ENCODE assay signal across 9 cellular contexts in the genomic region with DNA sequence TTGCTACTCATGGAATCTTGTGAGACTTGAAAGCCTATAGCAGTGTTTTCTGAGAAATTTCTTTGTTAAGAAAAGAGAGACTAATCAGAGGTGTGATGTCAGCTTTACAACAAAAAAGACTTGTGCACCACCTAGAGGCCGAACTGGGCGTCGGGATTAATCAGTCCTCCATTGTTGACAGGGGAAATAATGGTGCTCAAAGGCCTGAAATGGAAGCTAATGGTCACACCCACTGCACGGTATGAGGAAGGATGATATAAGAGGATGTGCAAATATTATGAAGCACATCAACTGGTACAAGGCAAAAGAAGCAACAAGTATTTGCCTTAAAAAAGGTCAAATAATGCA.
DNase-seq lines count a peak whose midpoint lies in the region; ATAC-seq and TF ChIP-seq lines count a peak whose summit lies in the region.
"Had no signal": no experiment of that assay in that cellular context is flagged by ENCODE, and none has a peak within 500 bp of the region (broad histone marks: within the 10 kb centered on the region; RNA-seq: fewer than 3 reads in every experiment).

No MANE protein-coding gene starts in this region.

- no peak overlapping the region for H3K4me3 ChIP-seq in H7 (ENCODE audit: insufficient read depth, low read depth, low read length)
- H3K4me3 ChIP-seq in OCI-LY3 (ENCODE audit: low read length): no peak overlapping the region
- no peak overlapping the region for H3K4me3 ChIP-seq in left lung

- no peak overlapping the region; the same call in 1 of the 2 replicates for H2AFZ ChIP-seq in OCI-LY3 (ENCODE audit: low read depth, low read length)

- intact Hi-C loops in left lung (cut with DNase I): no loop called here

- H3K9me3 Mint-ChIP-seq in type B pancreatic cell: peaks cover 7% of the 10 kb centered on the region

- H3K4me1 Mint-ChIP-seq in type B pancreatic cell (ENCODE audit: unreplicated experiment): peaks cover 9% of the 10 kb centered on the region

- DNase-seq in stimulated activated CD4-positive, alpha-beta T cell treated with anti-CD3 and anti-CD28 coated beads, Interleukin-12 subunit alpha, Interleukin-12 subunit beta, amount 100 ng/mL, for 24 hours (ENCODE audit: low read depth in 2 of 2): peak; percentile 1 to 3
- DNase-seq in stimulated activated CD4-positive, alpha-beta T cell treated with anti-CD3 and anti-CD28 coated beads, Interleukin-4, amount 100 ng/mL, for 24 hours: no peak
- DNase-seq in H7 (peak; percentile 6), KBM-7 (peak; percentile 85), caudate nucleus (lab: John Stamatoyannopoulos, UW) (peak in 32 of 61 donors; percentile 0 to 63 (median 10)), left lung (peak in 1 of 2 donors; percentile 58), type B pancreatic cell (ENCODE audit: extremely low spot score, unreplicated experiment) (peak; percentile 72)
- DNase-seq: naive B cell had no signal

- in situ Hi-C loops in KBM-7 (cut with MboI; ENCODE audit: low pct_unique_long_range_greater_than_20kb, low sequenced_read_pairs): no loop called here

- H3K9me3 ChIP-seq in OCI-LY3 (ENCODE audit: insufficient read depth, low read length) (no peaks in the 10 kb centered on the region), left lung (no peaks in the 10 kb centered on the region)

- H3K36me3 ChIP-seq in H7 (replicated peaks; ENCODE audit: control insufficient read depth, insufficient read depth, low read length) (no peaks in the 10 kb centered on the region), OCI-LY3 (replicated peaks; ENCODE audit: low read depth, low read length) (no peaks in the 10 kb centered on the region), left lung (no peaks in the 10 kb centered on the region)

- peaks cover 14% of the 10 kb centered on the region for H3K4me1 ChIP-seq in OCI-LY3 (ENCODE audit: low read length)
- peaks cover 0 to 4% of the 10 kb centered on the region in 2 donors for H3K4me1 ChIP-seq in left lung

- no peak overlapping the region for H3K27ac ChIP-seq in OCI-LY3 (ENCODE audit: low read length)
- no peak overlapping the region for H3K27ac ChIP-seq in caudate nucleus (ENCODE audit: low read depth, low read length)
- H3K27ac ChIP-seq in left lung: no peak overlapping the region

- no peaks in the 10 kb centered on the region for H3K27me3 Mint-ChIP-seq in type B pancreatic cell
- H3K27me3 Mint-ChIP-seq: naive B cell had no signal

- peaks cover 4% of the 10 kb centered on the region for H3K36me3 Mint-ChIP-seq in type B pancreatic cell
- H3K36me3 Mint-ChIP-seq: naive B cell had no signal

- H3K27me3 ChIP-seq in H7 (ENCODE audit: control insufficient read depth, insufficient read depth, low read length): no peaks in the 10 kb centered on the region
- H3K27me3 ChIP-seq in OCI-LY3 (ENCODE audit: low read depth, low read length): no peaks in the 10 kb centered on the region
- no peaks in the 10 kb centered on the region for H3K27me3 ChIP-seq in left lung

- no peak overlapping the region for H3K9ac ChIP-seq in OCI-LY3 (ENCODE audit: low read length)

- TF ChIP-seq CTCF in OCI-LY3 (IDR thresholded peaks at IDR 0.05; ENCODE audit: low read depth, low read length) (peak; percentile 92), left lung (IDR thresholded peaks at IDR 0.05) (peak; percentile 50), type B pancreatic cell (conservative IDR thresholded peaks at IDR 0.05) (peak; percentile 90)

- no peaks in the 10 kb centered on the region for H3K79me2 ChIP-seq in OCI-LY3 (ENCODE audit: low read length)

- no peaks in the 10 kb centered on the region for H4K20me1 ChIP-seq in OCI-LY3 (ENCODE audit: insufficient read depth, low read length)

- H3K27ac Mint-ChIP-seq in type B pancreatic cell: peak overlapping the region; percentile 82
- H3K27ac Mint-ChIP-seq: naive B cell had no signal

- peak overlapping the region; percentile 23 for H3K4me2 ChIP-seq in OCI-LY3 (ENCODE audit: low read length)

- peak; percentile 98 for ATAC-seq in left lung

- peak overlapping the region; percentile 10 for H3K4me3 Mint-ChIP-seq in type B pancreatic cell
- H3K4me3 Mint-ChIP-seq: naive B cell had no signal
